In the genomic region with DNA sequence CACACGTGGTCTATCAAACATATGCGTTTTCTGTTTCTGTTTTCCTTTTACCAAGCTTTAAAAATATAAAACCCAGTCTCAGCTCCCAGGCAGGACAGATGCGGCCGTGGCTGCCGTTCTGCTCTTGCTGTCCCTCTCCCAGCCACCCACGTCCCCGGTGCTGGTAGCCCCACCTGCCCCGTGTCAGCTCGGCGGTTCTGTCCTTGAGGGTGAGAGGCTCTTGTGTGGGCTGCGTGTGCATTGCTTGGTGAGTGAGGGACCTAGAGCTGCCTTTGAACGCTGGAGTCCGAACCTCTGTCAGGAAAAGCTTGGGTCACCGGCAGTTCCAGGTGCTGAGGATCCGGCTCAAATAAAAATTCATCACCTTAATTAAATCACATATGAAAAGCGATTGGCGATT, we compare ENCODE assay signal across 18 cellular contexts. TPM values are rescaled to one million over a fixed set of nuclear protein-coding genes. Genes with fewer than 3 reads are reported as not detected.
DNase-seq lines count a peak whose midpoint lies in the region; ATAC-seq and TF ChIP-seq lines count a peak whose summit lies in the region.
"Had no signal": no experiment of that assay in that cellular context is flagged by ENCODE, and none has a peak within 500 bp of the region (broad histone marks: within the 10 kb centered on the region; RNA-seq: fewer than 3 reads in every experiment).

No MANE protein-coding gene starts in this region.

- H3K4me3 Mint-ChIP-seq in dendritic cell treated with granulocyte-macrophage colony-stimulating factor and Interleukin-4, amounts not matched to agents 40 ng/mL and 50 ng/mL, for 4 days = no peak overlapping the region
- H3K4me3 Mint-ChIP-seq: CD14-positive monocyte; CD8-positive, alpha-beta T cell; GM23338 had no signal

- POLR2A ChIA-PET in AG04450 (lab: Yijun Ruan, JAX) (no interaction called here), RWPE1 (lab: Yijun Ruan, JAX; ENCODE audit: low non-redundant PET) (interaction anchor here (0.6 kb wide), 1 partner anchor 111 kb away, joined by 5 read pairs; no protein-coding TSS in a partner anchor)

- peaks cover 80% of the 10 kb centered on the region for H3K36me3 ChIP-seq in osteoblast (ENCODE audit: insufficient read depth, low read length)
- peaks cover 0 to 53% (median 25%) of the 10 kb centered on the region in 4 donors for H3K36me3 ChIP-seq in right lobe of liver
- H3K36me3 ChIP-seq in SJCRH30 = peaks cover 56% of the 10 kb centered on the region
- H3K36me3 ChIP-seq: BE2C had no signal

- CTCF ChIA-PET in AG04450 (lab: Charles Lee) = interaction anchor here (0.9 kb wide), 1 partner anchor 14 kb away, joined by 3 read pairs; no protein-coding TSS in a partner anchor
- CTCF ChIA-PET in RWPE1 (lab: Yijun Ruan, JAX) = interaction anchor here (0.9 kb wide), 1 partner anchor 20 kb away, joined by 3 read pairs; no protein-coding TSS in a partner anchor

- H3K27me3 Mint-ChIP-seq in dendritic cell treated with granulocyte-macrophage colony-stimulating factor and Interleukin-4, amounts not matched to agents 40 ng/mL and 50 ng/mL, for 4 days = no peaks in the 10 kb centered on the region

- TF ChIP-seq CTCF in AG04450 (IDR thresholded peaks at IDR 0.05; ENCODE audit: low read depth, low read length) (no peak), RWPE1 (conservative IDR thresholded peaks at IDR 0.05; ENCODE audit: low read depth) (no peak), osteoblast (IDR thresholded peaks at IDR 0.05; ENCODE audit: extremely low read depth, low read depth, low read length) (no peak), right lobe of liver (IDR thresholded peaks at IDR 0.05) (no peak)

- H3K4me1 ChIP-seq in osteoblast (ENCODE audit: insufficient read depth, low read length) (peaks cover 12% of the 10 kb centered on the region), right lobe of liver (peaks cover 0 to 21% (median 5%) of the 10 kb centered on the region in 4 donors), SJCRH30 (peaks cover 4% of the 10 kb centered on the region; the same call in 1 of the 2 replicates)
- H3K4me1 ChIP-seq: BE2C had no signal

- peaks cover 91% of the 10 kb centered on the region for H3K79me2 ChIP-seq in osteoblast (ENCODE audit: insufficient read depth, low read length)

- ATAC-seq in right lobe of liver = no peak
- ATAC-seq: CD8-positive, alpha-beta T cell; GM23338 had no signal

- H3K9me3 ChIP-seq in AG04450 (ENCODE audit: control insufficient read depth, insufficient read depth, low read length) (no peaks in the 10 kb centered on the region), osteoblast (ENCODE audit: low read depth, low read length) (no peaks in the 10 kb centered on the region), right lobe of liver (no peaks in the 10 kb centered on the region), SJCRH30 (replicated peaks) (no peaks in the 10 kb centered on the region)
- H3K9me3 ChIP-seq: BE2C had no signal

- H3K4me1 Mint-ChIP-seq in dendritic cell treated with granulocyte-macrophage colony-stimulating factor and Interleukin-4, amounts not matched to agents 40 ng/mL and 50 ng/mL, for 4 days (ENCODE audit: low read depth) = peaks cover 39% of the 10 kb centered on the region

- H3K27me3 ChIP-seq in AG04450 (ENCODE audit: control insufficient read depth, insufficient read depth, low read length) (no peaks in the 10 kb centered on the region), osteoblast (ENCODE audit: insufficient read depth, low read length) (no peaks in the 10 kb centered on the region), right lobe of liver (no peaks in the 10 kb centered on the region), SJCRH30 (no peaks in the 10 kb centered on the region)
- H3K27me3 ChIP-seq: BE2C had no signal

- intact Hi-C loops in dendritic cell treated with granulocyte-macrophage colony-stimulating factor and Interleukin-4, amounts not matched to agents 40 ng/mL and 50 ng/mL, for 4 days (cut with micrococcal nuclease) = no loop called here
- intact Hi-C loops in right lobe of liver (cut with DNase I) = no loop called here

- DNase-seq in AG04450 (ENCODE audit: low read depth, low spot score) = no peak
- no peak for DNase-seq in RWPE1 (ENCODE audit: low spot score)
- DNase-seq in osteoblast (ENCODE audit: insufficient read length, low spot score, missing footprints) = peak; percentile 86
- no peak for DNase-seq in right lobe of liver
- no peak for DNase-seq in NOMO-1 treated with DMSO at 0.1 percent for 48 hours (lab: John Stamatoyannopoulos, UW; ENCODE audit: unreplicated experiment)
- DNase-seq in SJCRH30 = no peak
- DNase-seq: ACHN; BE2C; CD8-positive, alpha-beta T cell; COR-L47; DMS153; DMS79 treated with DMSO at 0.1 percent for 48 hours; EL; H7; IMR-90 had no signal

- H3K27ac Mint-ChIP-seq in dendritic cell treated with granulocyte-macrophage colony-stimulating factor and Interleukin-4, amounts not matched to agents 40 ng/mL and 50 ng/mL, for 4 days = peak overlapping the region; percentile 41
- H3K27ac Mint-ChIP-seq: GM23338 had no signal

- peaks cover 88% of the 10 kb centered on the region for H3K36me3 Mint-ChIP-seq in dendritic cell treated with granulocyte-macrophage colony-stimulating factor and Interleukin-4, amounts not matched to agents 40 ng/mL and 50 ng/mL, for 4 days (ENCODE audit: low read depth)

- TF ChIP-seq POLR2A in right lobe of liver (IDR thresholded peaks at IDR 0.05) = no peak

- H3K4me3 ChIP-seq in AG04450 (ENCODE audit: low read depth, low read length) (no peak overlapping the region), osteoblast (ENCODE audit: insufficient read depth, low read length) (no peak overlapping the region), right lobe of liver (no peak overlapping the region), SJCRH30 (no peak overlapping the region)
- H3K4me3 ChIP-seq: GM23338 had no signal

- 85% methylated on average over 15 of the region's 17 CpGs for WGBS in right lobe of liver (ENCODE audit: insufficient coverage, low coverage, low lambda C conversion rate, missing lambda C conversion rate)

- H4K20me1 ChIP-seq in osteoblast (ENCODE audit: insufficient read depth, low read length) = peaks cover 63% of the 10 kb centered on the region

- no peak overlapping the region for H2AFZ ChIP-seq in osteoblast (ENCODE audit: low read length)
- H2AFZ ChIP-seq: GM23338 had no signal

- H3K9me3 Mint-ChIP-seq in dendritic cell treated with granulocyte-macrophage colony-stimulating factor and Interleukin-4, amounts not matched to agents 40 ng/mL and 50 ng/mL, for 4 days = no peaks in the 10 kb centered on the region
- H3K9me3 Mint-ChIP-seq: CD14-positive monocyte; CD8-positive, alpha-beta T cell; GM23338 had no signal

- H3K4me2 ChIP-seq in osteoblast (ENCODE audit: insufficient read depth, low read length) = no peak overlapping the region
- H3K4me2 ChIP-seq: GM23338 had no signal

- H3K27ac ChIP-seq in AG04450 (ENCODE audit: low read depth, low read length) (peak overlapping the region; percentile 21), RWPE1 (peak overlapping the region; percentile 35; the same call in 1 of the 2 replicates), osteoblast (ENCODE audit: low read depth, low read length) (no peak overlapping the region), right lobe of liver (no peak overlapping the region), SJCRH30 (no peak overlapping the region)

RNA-seq across cellular contexts. Expression of gene RER1, which starts 4.4 kb away (rescaled TPM):
- polyA plus RNA-seq in AG04450 (2011; rRNA removed) = 312 and 324 TPM in 2 replicates
- polyA minus RNA-seq in AG04450 (2011; rRNA and poly(A)+ RNA removed) = 243 and 249 TPM in 2 replicates
- total RNA-seq in osteoblast (77.8 and 95.2 TPM in 2 replicates), right lobe of liver (100 to 1,000 TPM in 4 of 6 experiments, 10 to 100 TPM in 2; 76.5 to 166 (median 122) TPM)
- total RNA-seq in SJCRH30 (2014; rRNA removed; shearing (Covaris generic)) = 124 and 145 TPM in 2 replicates

RNA-seq across cellular contexts. Expression of gene MORN1, which starts 4.7 kb away (rescaled TPM):
- polyA plus RNA-seq in AG04450 (2011; rRNA removed) = 3.0 and 3.6 TPM in 2 replicates
- 8.1 and 11.0 TPM in 2 replicates for polyA minus RNA-seq in AG04450 (2011; rRNA and poly(A)+ RNA removed)
- total RNA-seq in osteoblast (12.4 and 13.4 TPM in 2 replicates), right lobe of liver (1 to 10 TPM; 3.1 to 7.1 (median 4.5) TPM)
- 7.5 TPM in 2 replicates for total RNA-seq in SJCRH30 (2014; rRNA removed; shearing (Covaris generic))

RNA-seq across cellular contexts. Expression of gene PEX10, which starts 16.3 kb away (rescaled TPM):
- 11.9 and 14.4 TPM in 2 replicates for polyA plus RNA-seq in AG04450 (2011; rRNA removed)
- polyA minus RNA-seq in AG04450 (2011; rRNA and poly(A)+ RNA removed) = 9.0 and 9.1 TPM in 2 replicates
- 33.9 and 34.7 TPM in 2 replicates for total RNA-seq in osteoblast
- total RNA-seq in right lobe of liver = 10 to 100 TPM in 3 of 6 experiments, 1 to 10 TPM in 3; 7.4 to 24.3 (median 10.5) TPM
- total RNA-seq in SJCRH30 (2014; rRNA removed; shearing (Covaris generic)) = 28.8 and 32.7 TPM in 2 replicates

Comparison
In these comparisons a context has a peak if more than half of its experiments do, and no peak if none do; other contexts are left out.
1. H3K27ac ChIP-seq: peak in AG04450 (single experiment) and RWPE1 (single experiment); none in osteoblast (single experiment), right lobe of liver (0 of 3) and SJCRH30 (single experiment).